Comparison of ENCODE assay signal across 8 cellular contexts in genomic region chr1:185155600-185156320, GRCh38. TPM values are rescaled to one million over a fixed set of nuclear protein-coding genes. Genes with fewer than 3 reads are reported as not detected.
A peak's percentile ranks its signal among the peaks of the same experiment; 100 is the strongest.
DNase-seq lines count a peak whose midpoint lies in the region; ATAC-seq and TF ChIP-seq lines count a peak whose summit lies in the region.

No MANE protein-coding gene starts in this region.

- intact Hi-C loops in left ventricle myocardium superior (cut with micrococcal nuclease) = no loop called here
- intact Hi-C loops in mucosa of descending colon (cut with DNase I, micrococcal nuclease) = loop anchor here in 1 of 2 donors (10.0 kb wide), 1 partner anchor 111 kb away; the partner anchor contains the start of gene RNF2

- TF ChIP-seq CTCF in cardiac muscle cell (IDR thresholded peaks at IDR 0.05; ENCODE audit: low read depth, low read length) = no peak
- no peak for TF ChIP-seq CTCF in mucosa of descending colon (IDR thresholded peaks at IDR 0.05)

- H3K27ac ChIP-seq in cardiac muscle cell = peak overlapping the region; percentile 93

- H3K4me3 ChIP-seq in cardiac muscle cell = peak overlapping the region; percentile 70
- H3K4me3 ChIP-seq in mucosa of descending colon = peak overlapping the region; percentile 46

- H3K4me1 ChIP-seq in cardiac muscle cell (ENCODE audit: low read depth) (peaks cover 16% of the 10 kb centered on the region), mucosa of descending colon (ENCODE audit: low read depth) (peaks cover 14% of the 10 kb centered on the region)

- ATAC-seq in left ventricle myocardium superior = no peak
- ATAC-seq in mucosa of descending colon = no peak

- H3K36me3 ChIP-seq in cardiac muscle cell (no peaks in the 10 kb centered on the region), mucosa of descending colon (ENCODE audit: low read depth) (no peaks in the 10 kb centered on the region)

- DNase-seq in cardiac muscle cell (ENCODE audit: low read depth in 1 of 2, low spot score in 1 of 2) = peak in 1 of 2 donors; percentile 30
- DNase-seq in left ventricle myocardium superior = no peak
- DNase-seq in RPMI7951 (ENCODE audit: low read depth) = peak; percentile 33
- peak; percentile 42 for DNase-seq in dermis blood vessel endothelial cell
- peak in 1 of 3 donors; percentile 21 for DNase-seq in mucosa of descending colon
- no peak for DNase-seq in stimulated activated CD4-positive, alpha-beta T cell treated with anti-CD3 and anti-CD28 coated beads, Interleukin-12 subunit alpha, Interleukin-12 subunit beta, amount 100 ng/mL, for 4 hours
- DNase-seq in activated effector memory CD4-positive, alpha-beta T cell treated with Interleukin-2 at 50 U/mL for 16 hours = no peak
- no peak for DNase-seq in NK-92 (lab: John Stamatoyannopoulos, UW; ENCODE audit: unreplicated experiment)

- H3K9me3 ChIP-seq in cardiac muscle cell (ENCODE audit: low read depth) = no peaks in the 10 kb centered on the region
- H3K9me3 ChIP-seq in mucosa of descending colon = no peaks in the 10 kb centered on the region

- H3K27me3 ChIP-seq in cardiac muscle cell = no peaks in the 10 kb centered on the region

RNA-seq across cellular contexts. Expression of gene TRMT1L, which starts 1.0 kb away (rescaled TPM):
- total RNA-seq in cardiac muscle cell = 18.3 and 24.7 TPM in 2 replicates
- 26.6 and 28.3 TPM in 2 replicates for polyA plus RNA-seq in cardiac muscle cell
- 25.2 TPM for total RNA-seq in left ventricle myocardium superior
- 19.2 and 20.4 TPM in 2 replicates for total RNA-seq in RPMI7951 (2014; rRNA removed; shearing (Covaris generic))
- 25.2 and 37.7 TPM in 2 replicates for total RNA-seq in dermis blood vessel endothelial cell
- 10 to 100 TPM; 16.3 to 22.9 (median 19.1) TPM for total RNA-seq in mucosa of descending colon

RNA-seq across cellular contexts. Expression of gene SWT1, which starts 1.2 kb away (rescaled TPM):
- total RNA-seq in cardiac muscle cell = 3.8 and 4.9 TPM in 2 replicates
- 2.8 and 3.8 TPM in 2 replicates for polyA plus RNA-seq in cardiac muscle cell
- total RNA-seq in left ventricle myocardium superior = 6.8 TPM
- total RNA-seq in RPMI7951 (2014; rRNA removed; shearing (Covaris generic)) = 3.4 and 4.7 TPM in 2 replicates
- 6.4 and 7.1 TPM in 2 replicates for total RNA-seq in dermis blood vessel endothelial cell
- 1 to 10 TPM; 5.4 to 7.7 (median 5.7) TPM for total RNA-seq in mucosa of descending colon

Comparison
In these comparisons a context has a peak if more than half of its experiments do, and no peak if none do; other contexts are left out.
1. DNase-seq: peak in RPMI7951 (single experiment) and dermis blood vessel endothelial cell (single experiment); none in left ventricle myocardium superior (single experiment), stimulated activated CD4-positive, alpha-beta T cell treated with anti-CD3 and anti-CD28 coated beads, Interleukin-12 subunit alpha, Interleukin-12 subunit beta, amount 100 ng/mL, for 4 hours (single experiment), activated effector memory CD4-positive, alpha-beta T cell treated with Interleukin-2 at 50 U/mL for 16 hours (single experiment) and NK-92 (single experiment).